In the genomic region with DNA sequence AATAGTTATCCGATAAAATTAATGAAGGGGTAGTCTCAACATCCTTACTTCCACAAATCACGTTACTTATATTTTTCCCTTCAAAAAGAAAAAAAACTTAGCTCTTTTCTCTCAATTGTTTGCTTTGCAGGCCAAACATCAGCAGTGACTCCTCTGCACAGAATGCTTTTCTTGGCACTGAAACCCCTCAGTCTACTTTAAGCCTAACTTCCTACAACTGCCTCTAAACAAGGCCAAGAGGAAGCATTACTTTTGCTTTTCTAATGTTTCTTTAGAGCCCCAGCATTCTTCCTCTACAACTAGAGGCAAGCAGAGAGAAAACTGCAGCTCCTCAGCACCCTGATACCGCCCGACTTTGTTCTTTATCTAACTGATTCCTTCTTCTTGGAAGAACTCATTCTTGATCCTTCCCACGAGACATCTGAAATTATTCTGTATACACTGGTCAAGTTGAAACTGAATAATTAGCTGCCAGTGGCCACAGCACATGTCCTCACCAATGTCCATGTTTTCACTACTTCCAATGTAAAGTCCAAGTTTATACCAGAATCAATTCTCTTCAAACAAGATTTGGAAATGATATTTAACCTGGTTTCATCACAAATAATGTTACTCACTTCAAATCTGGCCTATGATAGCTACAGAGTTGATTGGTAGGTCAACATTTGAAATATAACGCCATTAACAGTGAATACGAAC, we compare ENCODE assay signal across 1 cellular context.
TF ChIP-seq lines count a peak whose summit lies in the region.

No MANE protein-coding gene starts in this region.

TF ChIP-seq in WTC11, 78 proteins besides CTCF, POLR2A, EP300 and RAD21 (continued from another document):
- TF ChIP-seq ZNF512 (CRISPR knock-in tag; IDR thresholded peaks at IDR 0.05; ENCODE audit: borderline replicate concordance), result no peak
